ENCODE assay signal across 2 cellular contexts in genomic region chr5:143108498-143109128, GRCh38.
TF ChIP-seq lines count a peak whose summit lies in the region.

No MANE protein-coding gene starts in this region.

TF ChIP-seq in A549, 52 proteins besides CTCF, POLR2A, EP300 and RAD21:
- TF ChIP-seq JUN (IDR thresholded peaks at IDR 0.05) (no peak), GATA3 (IDR thresholded peaks at IDR 0.05; ENCODE audit: borderline replicate concordance) (0 out of 2 replicates have a peak, but pooled peaks have one; percentile 29), KDM1A (IDR thresholded peaks at IDR 0.05; ENCODE audit: low read depth) (no peak), RARB (CRISPR knock-in tag; IDR thresholded peaks at IDR 0.05) (no peak), SREBF2 (IDR thresholded peaks at IDR 0.05) (no peak), NPAS2 (CRISPR knock-in tag; IDR thresholded peaks at IDR 0.05; ENCODE audit: borderline replicate concordance) (no peak)
TF ChIP-seq in A549: peak in this region for 1.

TF ChIP-seq in IMR-90, 13 proteins besides CTCF, POLR2A, EP300 and RAD21:
- TF ChIP-seq MAZ (IDR thresholded peaks at IDR 0.05; ENCODE audit: borderline replicate concordance, low read depth, low read length) (no peak), NFE2L2 (IDR thresholded peaks at IDR 0.05; ENCODE audit: low read depth, low read length) (no peak), CEBPB (IDR thresholded peaks at IDR 0.05; ENCODE audit: low read depth, low read length) (no peak), MXI1 (IDR thresholded peaks at IDR 0.05; ENCODE audit: borderline replicate concordance, low read depth, low read length) (no peak), RFX5 (IDR thresholded peaks at IDR 0.05; ENCODE audit: low read depth, low read length) (no peak), SMC3 (IDR thresholded peaks at IDR 0.05; ENCODE audit: low read depth, low read length) (no peak), FOS (IDR thresholded peaks at IDR 0.05; ENCODE audit: low read depth, low read length) (no peak), BHLHE40 (IDR thresholded peaks at IDR 0.05; ENCODE audit: low read depth, low read length) (no peak), MAFK (IDR thresholded peaks at IDR 0.05; ENCODE audit: low read depth, low read length) (no peak), RCOR1 (IDR thresholded peaks at IDR 0.05; ENCODE audit: insufficient replicate concordance, low read length) (no peak), CHD1 (IDR thresholded peaks at IDR 0.05; ENCODE audit: low read depth, low read length) (no peak)
- TF ChIP-seq, protein P1, sequence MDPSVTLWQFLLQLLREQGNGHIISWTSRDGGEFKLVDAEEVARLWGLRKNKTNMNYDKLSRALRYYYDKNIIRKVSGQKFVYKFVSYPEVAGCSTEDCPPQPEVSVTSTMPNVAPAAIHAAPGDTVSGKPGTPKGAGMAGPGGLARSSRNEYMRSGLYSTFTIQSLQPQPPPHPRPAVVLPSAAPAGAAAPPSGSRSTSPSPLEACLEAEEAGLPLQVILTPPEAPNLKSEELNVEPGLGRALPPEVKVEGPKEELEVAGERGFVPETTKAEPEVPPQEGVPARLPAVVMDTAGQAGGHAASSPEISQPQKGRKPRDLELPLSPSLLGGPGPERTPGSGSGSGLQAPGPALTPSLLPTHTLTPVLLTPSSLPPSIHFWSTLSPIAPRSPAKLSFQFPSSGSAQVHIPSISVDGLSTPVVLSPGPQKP (IDR thresholded peaks at IDR 0.05; ENCODE audit: borderline replicate concordance, low read depth, low read length): no peak
- TF ChIP-seq, protein P2, sequence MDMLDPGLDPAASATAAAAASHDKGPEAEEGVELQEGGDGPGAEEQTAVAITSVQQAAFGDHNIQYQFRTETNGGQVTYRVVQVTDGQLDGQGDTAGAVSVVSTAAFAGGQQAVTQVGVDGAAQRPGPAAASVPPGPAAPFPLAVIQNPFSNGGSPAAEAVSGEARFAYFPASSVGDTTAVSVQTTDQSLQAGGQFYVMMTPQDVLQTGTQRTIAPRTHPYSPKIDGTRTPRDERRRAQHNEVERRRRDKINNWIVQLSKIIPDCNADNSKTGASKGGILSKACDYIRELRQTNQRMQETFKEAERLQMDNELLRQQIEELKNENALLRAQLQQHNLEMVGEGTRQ (IDR thresholded peaks at IDR 0.05; ENCODE audit: low read depth, low read length): no peak
